Comparison of ENCODE assay signal across 1 cellular context in genomic region chr1:153260980-153261792, GRCh38.
A peak's percentile ranks its signal among the peaks of the same experiment; 100 is the strongest.
TF ChIP-seq lines count a peak whose summit lies in the region.

No MANE protein-coding gene starts in this region.

TF ChIP-seq in GM12878, 131 proteins besides CTCF, POLR2A, EP300 and RAD21:
- TF ChIP-seq RCOR1 (conservative IDR thresholded peaks at IDR 0.05; ENCODE audit: low read depth, low read length) (no peak), PML (IDR thresholded peaks at IDR 0.05; ENCODE audit: low read length) (no peak), ATF2 (IDR thresholded peaks at IDR 0.05; ENCODE audit: low read length) (no peak), SUZ12 (IDR thresholded peaks at IDR 0.05; ENCODE audit: unreplicated experiment) (peak; percentile 27), MXI1 (IDR thresholded peaks at IDR 0.05; ENCODE audit: low read depth, low read length) (no peak), ZNF24 (IDR thresholded peaks at IDR 0.05) (no peak), DPF2 (IDR thresholded peaks at IDR 0.05) (peak; percentile 39; the same call in 1 of the 2 replicates), SREBF1 (IDR thresholded peaks at IDR 0.05; ENCODE audit: low read length) (no peak), ZNF274 (IDR thresholded peaks at IDR 0.05; ENCODE audit: insufficient read depth, insufficient read length) (no peak), BCL11A (IDR thresholded peaks at IDR 0.05; ENCODE audit: low read depth, low read length) (no peak), GATAD2B (conservative IDR thresholded peaks at IDR 0.05; ENCODE audit: low read depth) (0 out of 2 replicates have a peak, but pooled peaks have one; percentile 26), SRF (IDR thresholded peaks at IDR 0.05; ENCODE audit: low read depth in 2 of 2, low read length in 2 of 2) (no peak), SUPT20H (IDR thresholded peaks at IDR 0.05; ENCODE audit: borderline replicate concordance, control insufficient read depth, low read depth, low read length) (no peak), RFX5 (IDR thresholded peaks at IDR 0.05; ENCODE audit: low read depth, low read length) (no peak), ZBTB33 (IDR thresholded peaks at IDR 0.05) (no peak; the same call in 1 of the 2 replicates), ZNF592 (IDR thresholded peaks at IDR 0.05) (no peak), ZSCAN29 (IDR thresholded peaks at IDR 0.05) (no peak), STAT3 (IDR thresholded peaks at IDR 0.05; ENCODE audit: low read depth, low read length) (no peak), IKZF1 (conservative IDR thresholded peaks at IDR 0.05) (peak; percentile 59), HDAC2 (IDR thresholded peaks at IDR 0.05) (no peak), BMI1 (IDR thresholded peaks at IDR 0.05; ENCODE audit: borderline replicate concordance) (no peak), EZH2 (IDR thresholded peaks at IDR 0.05; ENCODE audit: borderline replicate concordance, control insufficient read depth, low read depth, low read length) (no peak), SPI1 (IDR thresholded peaks at IDR 0.05; ENCODE audit: borderline replicate concordance, insufficient read depth, low read depth, low read length) (no peak), ZNF622 (IDR thresholded peaks at IDR 0.05) (no peak), BHLHE40 (IDR thresholded peaks at IDR 0.05; ENCODE audit: borderline replicate concordance in 1 of 2, low read depth in 2 of 2, low read length in 1 of 2) (no peak)
- TF ChIP-seq, protein P1, sequence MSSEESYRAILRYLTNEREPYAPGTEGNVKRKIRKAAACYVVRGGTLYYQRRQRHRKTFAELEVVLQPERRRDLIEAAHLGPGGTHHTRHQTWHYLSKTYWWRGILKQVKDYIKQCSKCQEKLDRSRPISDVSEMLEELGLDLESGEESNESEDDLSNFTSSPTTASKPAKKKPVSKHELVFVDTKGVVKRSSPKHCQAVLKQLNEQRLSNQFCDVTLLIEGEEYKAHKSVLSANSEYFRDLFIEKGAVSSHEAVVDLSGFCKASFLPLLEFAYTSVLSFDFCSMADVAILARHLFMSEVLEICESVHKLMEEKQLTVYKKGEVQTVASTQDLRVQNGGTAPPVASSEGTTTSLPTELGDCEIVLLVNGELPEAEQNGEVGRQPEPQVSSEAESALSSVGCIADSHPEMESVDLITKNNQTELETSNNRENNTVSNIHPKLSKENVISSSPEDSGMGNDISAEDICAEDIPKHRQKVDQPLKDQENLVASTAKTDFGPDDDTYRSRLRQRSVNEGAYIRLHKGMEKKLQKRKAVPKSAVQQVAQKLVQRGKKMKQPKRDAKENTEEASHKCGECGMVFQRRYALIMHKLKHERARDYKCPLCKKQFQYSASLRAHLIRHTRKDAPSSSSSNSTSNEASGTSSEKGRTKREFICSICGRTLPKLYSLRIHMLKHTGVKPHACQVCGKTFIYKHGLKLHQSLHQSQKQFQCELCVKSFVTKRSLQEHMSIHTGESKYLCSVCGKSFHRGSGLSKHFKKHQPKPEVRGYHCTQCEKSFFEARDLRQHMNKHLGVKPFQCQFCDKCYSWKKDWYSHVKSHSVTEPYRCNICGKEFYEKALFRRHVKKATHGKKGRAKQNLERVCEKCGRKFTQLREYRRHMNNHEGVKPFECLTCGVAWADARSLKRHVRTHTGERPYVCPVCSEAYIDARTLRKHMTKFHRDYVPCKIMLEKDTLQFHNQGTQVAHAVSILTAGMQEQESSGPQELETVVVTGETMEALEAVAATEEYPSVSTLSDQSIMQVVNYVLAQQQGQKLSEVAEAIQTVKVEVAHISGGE (CRISPR knock-in tag; IDR thresholded peaks at IDR 0.05): no peak
- TF ChIP-seq, protein P2, sequence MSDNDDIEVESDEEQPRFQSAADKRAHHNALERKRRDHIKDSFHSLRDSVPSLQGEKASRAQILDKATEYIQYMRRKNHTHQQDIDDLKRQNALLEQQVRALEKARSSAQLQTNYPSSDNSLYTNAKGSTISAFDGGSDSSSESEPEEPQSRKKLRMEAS (IDR thresholded peaks at IDR 0.05; ENCODE audit: low read depth, low read length): no peak
- TF ChIP-seq, protein P3, sequence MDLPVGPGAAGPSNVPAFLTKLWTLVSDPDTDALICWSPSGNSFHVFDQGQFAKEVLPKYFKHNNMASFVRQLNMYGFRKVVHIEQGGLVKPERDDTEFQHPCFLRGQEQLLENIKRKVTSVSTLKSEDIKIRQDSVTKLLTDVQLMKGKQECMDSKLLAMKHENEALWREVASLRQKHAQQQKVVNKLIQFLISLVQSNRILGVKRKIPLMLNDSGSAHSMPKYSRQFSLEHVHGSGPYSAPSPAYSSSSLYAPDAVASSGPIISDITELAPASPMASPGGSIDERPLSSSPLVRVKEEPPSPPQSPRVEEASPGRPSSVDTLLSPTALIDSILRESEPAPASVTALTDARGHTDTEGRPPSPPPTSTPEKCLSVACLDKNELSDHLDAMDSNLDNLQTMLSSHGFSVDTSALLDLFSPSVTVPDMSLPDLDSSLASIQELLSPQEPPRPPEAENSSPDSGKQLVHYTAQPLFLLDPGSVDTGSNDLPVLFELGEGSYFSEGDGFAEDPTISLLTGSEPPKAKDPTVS (IDR thresholded peaks at IDR 0.05; ENCODE audit: low read depth, low read length): no peak
TF ChIP-seq in GM12878: peak in this region for 4.
